In the genomic region with DNA sequence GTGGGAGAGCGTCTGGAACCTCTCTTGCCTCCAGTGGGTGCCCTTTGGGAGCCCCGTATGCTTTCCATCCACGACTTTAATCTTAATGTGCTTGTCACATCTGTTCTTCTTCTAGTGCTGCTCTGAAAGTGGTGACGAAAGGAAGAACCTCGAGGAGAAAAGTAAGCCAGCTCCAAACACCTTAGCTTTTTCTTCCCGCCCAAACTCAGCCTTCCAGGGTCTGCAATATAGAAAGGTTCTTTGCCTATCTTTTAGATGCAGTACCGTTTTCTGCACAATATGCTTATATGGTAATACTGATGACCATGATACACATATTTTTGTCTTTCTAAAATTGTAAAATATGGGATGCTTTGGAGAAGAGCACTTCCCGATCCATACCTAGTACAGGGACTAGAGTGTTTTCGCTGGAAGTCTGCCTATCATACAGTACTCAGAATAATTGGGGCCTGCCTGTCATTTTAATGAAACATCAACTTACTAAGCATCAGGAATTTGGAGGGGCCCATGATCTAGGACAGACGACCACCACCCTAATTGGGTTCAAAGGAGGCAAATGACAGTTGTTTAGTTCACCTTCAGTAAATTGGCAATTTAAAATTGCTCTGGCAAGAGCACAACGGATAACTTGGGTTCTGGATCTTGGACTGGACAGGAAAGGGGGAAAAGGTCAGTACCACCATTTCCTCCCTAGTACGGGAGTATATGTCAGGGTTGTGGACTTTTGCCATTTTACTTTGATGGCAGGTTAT, we compare ENCODE assay signal across 1 cellular context.
TF ChIP-seq lines count a peak whose summit lies in the region.

No MANE protein-coding gene starts in this region.

TF ChIP-seq in GM12878, 131 proteins besides CTCF, POLR2A, EP300 and RAD21:
- TF ChIP-seq CHD2 (IDR thresholded peaks at IDR 0.05; ENCODE audit: borderline replicate concordance, low read depth, low read length): no peak
- TF ChIP-seq CREB1 (IDR thresholded peaks at IDR 0.05; ENCODE audit: low read depth): no peak
- TF ChIP-seq TCF7 (IDR thresholded peaks at IDR 0.05; ENCODE audit: borderline replicate concordance): no peak
- no peak for TF ChIP-seq CEBPB (IDR thresholded peaks at IDR 0.05; ENCODE audit: borderline replicate concordance in 1 of 2, low read depth in 2 of 2, low read length in 2 of 2)
- TF ChIP-seq GABPA (IDR thresholded peaks at IDR 0.05; ENCODE audit: low read depth): no peak
- TF ChIP-seq CEBPZ (IDR thresholded peaks at IDR 0.05; ENCODE audit: low read depth, low read length): no peak
- no peak for TF ChIP-seq KAT2A (conservative IDR thresholded peaks at IDR 0.05; ENCODE audit: control insufficient read depth, low read depth, low read length)
- TF ChIP-seq JUND (IDR thresholded peaks at IDR 0.05; ENCODE audit: low read depth, low read length): no peak
- TF ChIP-seq BCL3 (IDR thresholded peaks at IDR 0.05; ENCODE audit: borderline replicate concordance, insufficient read depth, low read depth, low read length, poor library complexity, severe bottlenecking): no peak
- no peak for TF ChIP-seq NFXL1 (IDR thresholded peaks at IDR 0.05; ENCODE audit: borderline replicate concordance)
- no peak for TF ChIP-seq SREBF1 (IDR thresholded peaks at IDR 0.05; ENCODE audit: low read length)
- no peak for TF ChIP-seq TARDBP (IDR thresholded peaks at IDR 0.05; ENCODE audit: borderline replicate concordance)
- no peak for TF ChIP-seq ATF7 (IDR thresholded peaks at IDR 0.05; ENCODE audit: low read depth)
- no peak for TF ChIP-seq TAF1 (IDR thresholded peaks at IDR 0.05; ENCODE audit: borderline replicate concordance, low read depth, low read length)
- TF ChIP-seq IKZF1 (conservative IDR thresholded peaks at IDR 0.05): no peak
- no peak for TF ChIP-seq ZNF24 (IDR thresholded peaks at IDR 0.05)
- no peak for TF ChIP-seq ZNF622 (IDR thresholded peaks at IDR 0.05)
- no peak for TF ChIP-seq RCOR1 (conservative IDR thresholded peaks at IDR 0.05; ENCODE audit: low read depth, low read length)
- no peak for TF ChIP-seq SMC3 (IDR thresholded peaks at IDR 0.05; ENCODE audit: borderline replicate concordance, low read length)
- TF ChIP-seq, protein P1, sequence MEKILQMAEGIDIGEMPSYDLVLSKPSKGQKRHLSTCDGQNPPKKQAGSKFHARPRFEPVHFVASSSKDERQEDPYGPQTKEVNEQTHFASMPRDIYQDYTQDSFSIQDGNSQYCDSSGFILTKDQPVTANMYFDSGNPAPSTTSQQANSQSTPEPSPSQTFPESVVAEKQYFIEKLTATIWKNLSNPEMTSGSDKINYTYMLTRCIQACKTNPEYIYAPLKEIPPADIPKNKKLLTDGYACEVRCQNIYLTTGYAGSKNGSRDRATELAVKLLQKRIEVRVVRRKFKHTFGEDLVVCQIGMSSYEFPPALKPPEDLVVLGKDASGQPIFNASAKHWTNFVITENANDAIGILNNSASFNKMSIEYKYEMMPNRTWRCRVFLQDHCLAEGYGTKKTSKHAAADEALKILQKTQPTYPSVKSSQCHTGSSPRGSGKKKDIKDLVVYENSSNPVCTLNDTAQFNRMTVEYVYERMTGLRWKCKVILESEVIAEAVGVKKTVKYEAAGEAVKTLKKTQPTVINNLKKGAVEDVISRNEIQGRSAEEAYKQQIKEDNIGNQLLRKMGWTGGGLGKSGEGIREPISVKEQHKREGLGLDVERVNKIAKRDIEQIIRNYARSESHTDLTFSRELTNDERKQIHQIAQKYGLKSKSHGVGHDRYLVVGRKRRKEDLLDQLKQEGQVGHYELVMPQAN (conservative IDR thresholded peaks at IDR 0.05): no peak
TF ChIP-seq in GM12878: peak in this region for 0.
